1 cellular context compared by ENCODE assay signal in the genomic region with DNA sequence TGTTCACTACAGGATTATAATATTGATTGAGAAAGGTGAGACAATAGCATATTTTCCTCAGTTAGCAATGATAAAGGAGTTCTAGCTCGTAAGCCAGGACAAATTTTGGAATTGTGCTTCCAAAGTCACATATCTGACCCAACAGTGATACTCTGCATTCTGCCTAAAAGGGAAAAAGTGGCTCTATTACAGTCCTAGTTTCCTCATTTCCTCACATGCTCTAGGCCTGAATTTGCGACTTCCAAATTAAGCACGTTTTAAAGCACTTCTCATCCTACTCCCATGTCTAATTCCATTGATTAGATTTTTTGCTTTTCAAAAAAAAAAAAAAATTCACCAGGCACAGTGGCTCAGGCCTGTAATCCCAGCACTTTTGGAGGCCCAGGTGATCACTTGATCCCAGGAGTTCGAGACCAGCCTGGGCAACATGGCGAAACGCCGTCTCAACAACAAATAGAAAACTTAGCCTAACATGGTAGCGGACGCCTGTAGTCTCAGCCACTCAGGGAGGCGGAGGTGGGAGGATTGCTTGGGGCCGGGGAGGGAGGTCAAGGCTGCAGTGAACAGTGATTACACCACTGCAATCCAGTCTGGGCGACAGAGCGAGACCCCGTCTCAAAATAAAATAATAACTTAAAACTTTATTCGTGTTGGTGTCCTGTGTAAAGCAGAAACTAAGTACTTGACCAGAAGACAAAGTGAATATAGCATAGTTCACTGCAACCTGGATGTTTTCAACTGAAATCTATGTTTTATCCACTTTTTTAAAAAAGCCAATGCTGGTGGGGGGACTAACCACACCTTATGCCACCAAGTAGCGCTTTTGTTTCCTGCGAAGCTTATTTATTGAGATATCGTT.
TF ChIP-seq lines count a peak whose summit lies in the region.

No MANE protein-coding gene starts in this region.

TF ChIP-seq in HepG2, 621 proteins besides CTCF, POLR2A, EP300 and RAD21 (continued from another document and continues in another):
- TF ChIP-seq, protein P1, sequence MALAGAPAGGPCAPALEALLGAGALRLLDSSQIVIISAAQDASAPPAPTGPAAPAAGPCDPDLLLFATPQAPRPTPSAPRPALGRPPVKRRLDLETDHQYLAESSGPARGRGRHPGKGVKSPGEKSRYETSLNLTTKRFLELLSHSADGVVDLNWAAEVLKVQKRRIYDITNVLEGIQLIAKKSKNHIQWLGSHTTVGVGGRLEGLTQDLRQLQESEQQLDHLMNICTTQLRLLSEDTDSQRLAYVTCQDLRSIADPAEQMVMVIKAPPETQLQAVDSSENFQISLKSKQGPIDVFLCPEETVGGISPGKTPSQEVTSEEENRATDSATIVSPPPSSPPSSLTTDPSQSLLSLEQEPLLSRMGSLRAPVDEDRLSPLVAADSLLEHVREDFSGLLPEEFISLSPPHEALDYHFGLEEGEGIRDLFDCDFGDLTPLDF (CRISPR knock-in tag; IDR thresholded peaks at IDR 0.05), result no peak
- TF ChIP-seq FOXC1 (CRISPR knock-in tag; IDR thresholded peaks at IDR 0.05; ENCODE audit: borderline replicate concordance) (no peak), MED1 (CRISPR knock-in tag; IDR thresholded peaks at IDR 0.05) (0 out of 2 replicates have a peak, but pooled peaks have one; percentile 5), HOXD1 (CRISPR knock-in tag; IDR thresholded peaks at IDR 0.05) (no peak), RARA (CRISPR knock-in tag; IDR thresholded peaks at IDR 0.05) (peak; percentile 64), GATAD2A (CRISPR knock-in tag; IDR thresholded peaks at IDR 0.05) (0 out of 2 replicates have a peak, but pooled peaks have one; percentile 17), YY1 (IDR thresholded peaks at IDR 0.05; ENCODE audit: insufficient read depth, insufficient replicate concordance, low read depth, low read length) (peak; percentile 65), ZNF530 (CRISPR knock-in tag; IDR thresholded peaks at IDR 0.05; ENCODE audit: low read depth) (no peak), NCOA1 (CRISPR knock-in tag; IDR thresholded peaks at IDR 0.05) (0 out of 2 replicates have a peak, but pooled peaks have one; percentile 2), BORCS8-MEF2B (CRISPR knock-in tag; IDR thresholded peaks at IDR 0.05) (0 out of 2 replicates have a peak, but pooled peaks have one; percentile 25), ZFY (CRISPR knock-in tag; IDR thresholded peaks at IDR 0.05) (peak; percentile 42; the same call in 1 of the 2 replicates), ZNF446 (CRISPR knock-in tag; IDR thresholded peaks at IDR 0.05) (no peak), MBD4 (IDR thresholded peaks at IDR 0.05; ENCODE audit: borderline replicate concordance, low read length) (no peak), ZNF780A (CRISPR knock-in tag; IDR thresholded peaks at IDR 0.05) (no peak), ARNTL (CRISPR knock-in tag; IDR thresholded peaks at IDR 0.05) (no peak), ZMYM4 (CRISPR knock-in tag; IDR thresholded peaks at IDR 0.05) (peak; percentile 36), RBAK (CRISPR knock-in tag; IDR thresholded peaks at IDR 0.05) (no peak), SRF (IDR thresholded peaks at IDR 0.05; ENCODE audit: low read depth, low read length) (peak; percentile 70; the same call in 1 of the 2 replicates), CEBPG (CRISPR knock-in tag; IDR thresholded peaks at IDR 0.05) (peak; percentile 4; the same call in 1 of the 2 replicates), DNMT1 (CRISPR knock-in tag; IDR thresholded peaks at IDR 0.05) (no peak), PRMT3 (CRISPR knock-in tag; IDR thresholded peaks at IDR 0.05; ENCODE audit: borderline replicate concordance, low read depth) (no peak), PHF8 (CRISPR knock-in tag; IDR thresholded peaks at IDR 0.05) (peak; percentile 32; the same call in 1 of the 2 replicates), GABPA (IDR thresholded peaks at IDR 0.05; ENCODE audit: low read depth, low read length) (no peak), GABPA (CRISPR knock-in tag; IDR thresholded peaks at IDR 0.05; ENCODE audit: low read depth) (no peak), REPIN1 (CRISPR knock-in tag; IDR thresholded peaks at IDR 0.05; ENCODE audit: borderline replicate concordance, low read depth) (peak; percentile 42; the same call in 1 of the 2 replicates), POGZ (CRISPR knock-in tag; IDR thresholded peaks at IDR 0.05) (peak; percentile 67), ZBTB1 (CRISPR knock-in tag; IDR thresholded peaks at IDR 0.05; ENCODE audit: borderline replicate concordance) (no peak), NR2F6 (IDR thresholded peaks at IDR 0.05) (peak; percentile 51), NR2F6 (CRISPR knock-in tag; IDR thresholded peaks at IDR 0.05) (peak; percentile 65; the same call in 1 of the 2 replicates), ZNF335 (CRISPR knock-in tag; IDR thresholded peaks at IDR 0.05) (no peak), PHF5A (CRISPR knock-in tag; IDR thresholded peaks at IDR 0.05; ENCODE audit: low read depth, unreplicated experiment) (no peak), FOSL2 (CRISPR knock-in tag; IDR thresholded peaks at IDR 0.05) (no peak), ZNF841 (CRISPR knock-in tag; IDR thresholded peaks at IDR 0.05; ENCODE audit: borderline replicate concordance) (no peak), ATRX (CRISPR knock-in tag; IDR thresholded peaks at IDR 0.05; ENCODE audit: borderline replicate concordance) (no peak), KMT2A (CRISPR knock-in tag; IDR thresholded peaks at IDR 0.05) (no peak), ZFAT (CRISPR knock-in tag; conservative IDR thresholded peaks at IDR 0.05) (no peak), SUZ12 (IDR thresholded peaks at IDR 0.05; ENCODE audit: low read depth, low read length) (no peak), ZMYM2 (CRISPR knock-in tag; IDR thresholded peaks at IDR 0.05) (peak; percentile 81; the same call in 1 of the 2 replicates), FOXK1 (CRISPR knock-in tag; IDR thresholded peaks at IDR 0.05; ENCODE audit: borderline replicate concordance, low read depth) (no peak), KLF6 (CRISPR knock-in tag; IDR thresholded peaks at IDR 0.05) (no peak), PPARG (CRISPR knock-in tag; conservative IDR thresholded peaks at IDR 0.05) (no peak), CHD4 (IDR thresholded peaks at IDR 0.05; ENCODE audit: borderline replicate concordance, low read length) (no peak; the same call in 1 of the 2 replicates), ZNF546 (CRISPR knock-in tag; conservative IDR thresholded peaks at IDR 0.05) (no peak), IRX3 (CRISPR knock-in tag; IDR thresholded peaks at IDR 0.05; ENCODE audit: borderline replicate concordance, low read depth) (no peak), KLF13 (CRISPR knock-in tag; IDR thresholded peaks at IDR 0.05) (no peak), PHB2 (IDR thresholded peaks at IDR 0.05; ENCODE audit: partially characterized antibody) (no peak)
- TF ChIP-seq, protein P2, sequence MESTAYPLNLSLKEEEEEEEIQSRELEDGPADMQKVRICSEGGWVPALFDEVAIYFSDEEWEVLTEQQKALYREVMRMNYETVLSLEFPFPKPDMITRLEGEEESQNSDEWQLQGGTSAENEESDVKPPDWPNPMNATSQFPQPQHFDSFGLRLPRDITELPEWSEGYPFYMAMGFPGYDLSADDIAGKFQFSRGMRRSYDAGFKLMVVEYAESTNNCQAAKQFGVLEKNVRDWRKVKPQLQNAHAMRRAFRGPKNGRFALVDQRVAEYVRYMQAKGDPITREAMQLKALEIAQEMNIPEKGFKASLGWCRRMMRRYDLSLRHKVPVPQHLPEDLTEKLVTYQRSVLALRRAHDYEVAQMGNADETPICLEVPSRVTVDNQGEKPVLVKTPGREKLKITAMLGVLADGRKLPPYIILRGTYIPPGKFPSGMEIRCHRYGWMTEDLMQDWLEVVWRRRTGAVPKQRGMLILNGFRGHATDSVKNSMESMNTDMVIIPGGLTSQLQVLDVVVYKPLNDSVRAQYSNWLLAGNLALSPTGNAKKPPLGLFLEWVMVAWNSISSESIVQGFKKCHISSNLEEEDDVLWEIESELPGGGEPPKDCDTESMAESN (CRISPR knock-in tag; conservative IDR thresholded peaks at IDR 0.05), result 0 out of 2 replicates have a peak, but pooled peaks have one; percentile 43
- TF ChIP-seq, protein P3, sequence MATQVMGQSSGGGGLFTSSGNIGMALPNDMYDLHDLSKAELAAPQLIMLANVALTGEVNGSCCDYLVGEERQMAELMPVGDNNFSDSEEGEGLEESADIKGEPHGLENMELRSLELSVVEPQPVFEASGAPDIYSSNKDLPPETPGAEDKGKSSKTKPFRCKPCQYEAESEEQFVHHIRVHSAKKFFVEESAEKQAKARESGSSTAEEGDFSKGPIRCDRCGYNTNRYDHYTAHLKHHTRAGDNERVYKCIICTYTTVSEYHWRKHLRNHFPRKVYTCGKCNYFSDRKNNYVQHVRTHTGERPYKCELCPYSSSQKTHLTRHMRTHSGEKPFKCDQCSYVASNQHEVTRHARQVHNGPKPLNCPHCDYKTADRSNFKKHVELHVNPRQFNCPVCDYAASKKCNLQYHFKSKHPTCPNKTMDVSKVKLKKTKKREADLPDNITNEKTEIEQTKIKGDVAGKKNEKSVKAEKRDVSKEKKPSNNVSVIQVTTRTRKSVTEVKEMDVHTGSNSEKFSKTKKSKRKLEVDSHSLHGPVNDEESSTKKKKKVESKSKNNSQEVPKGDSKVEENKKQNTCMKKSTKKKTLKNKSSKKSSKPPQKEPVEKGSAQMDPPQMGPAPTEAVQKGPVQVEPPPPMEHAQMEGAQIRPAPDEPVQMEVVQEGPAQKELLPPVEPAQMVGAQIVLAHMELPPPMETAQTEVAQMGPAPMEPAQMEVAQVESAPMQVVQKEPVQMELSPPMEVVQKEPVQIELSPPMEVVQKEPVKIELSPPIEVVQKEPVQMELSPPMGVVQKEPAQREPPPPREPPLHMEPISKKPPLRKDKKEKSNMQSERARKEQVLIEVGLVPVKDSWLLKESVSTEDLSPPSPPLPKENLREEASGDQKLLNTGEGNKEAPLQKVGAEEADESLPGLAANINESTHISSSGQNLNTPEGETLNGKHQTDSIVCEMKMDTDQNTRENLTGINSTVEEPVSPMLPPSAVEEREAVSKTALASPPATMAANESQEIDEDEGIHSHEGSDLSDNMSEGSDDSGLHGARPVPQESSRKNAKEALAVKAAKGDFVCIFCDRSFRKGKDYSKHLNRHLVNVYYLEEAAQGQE (IDR thresholded peaks at IDR 0.05; ENCODE audit: borderline replicate concordance in 1 of 2, low read depth in 1 of 2, low read length in 2 of 2), result 0 out of 4 replicates have a peak, but pooled peaks of 1 of the 2 experiments have one; percentile 11
- TF ChIP-seq, protein P4, sequence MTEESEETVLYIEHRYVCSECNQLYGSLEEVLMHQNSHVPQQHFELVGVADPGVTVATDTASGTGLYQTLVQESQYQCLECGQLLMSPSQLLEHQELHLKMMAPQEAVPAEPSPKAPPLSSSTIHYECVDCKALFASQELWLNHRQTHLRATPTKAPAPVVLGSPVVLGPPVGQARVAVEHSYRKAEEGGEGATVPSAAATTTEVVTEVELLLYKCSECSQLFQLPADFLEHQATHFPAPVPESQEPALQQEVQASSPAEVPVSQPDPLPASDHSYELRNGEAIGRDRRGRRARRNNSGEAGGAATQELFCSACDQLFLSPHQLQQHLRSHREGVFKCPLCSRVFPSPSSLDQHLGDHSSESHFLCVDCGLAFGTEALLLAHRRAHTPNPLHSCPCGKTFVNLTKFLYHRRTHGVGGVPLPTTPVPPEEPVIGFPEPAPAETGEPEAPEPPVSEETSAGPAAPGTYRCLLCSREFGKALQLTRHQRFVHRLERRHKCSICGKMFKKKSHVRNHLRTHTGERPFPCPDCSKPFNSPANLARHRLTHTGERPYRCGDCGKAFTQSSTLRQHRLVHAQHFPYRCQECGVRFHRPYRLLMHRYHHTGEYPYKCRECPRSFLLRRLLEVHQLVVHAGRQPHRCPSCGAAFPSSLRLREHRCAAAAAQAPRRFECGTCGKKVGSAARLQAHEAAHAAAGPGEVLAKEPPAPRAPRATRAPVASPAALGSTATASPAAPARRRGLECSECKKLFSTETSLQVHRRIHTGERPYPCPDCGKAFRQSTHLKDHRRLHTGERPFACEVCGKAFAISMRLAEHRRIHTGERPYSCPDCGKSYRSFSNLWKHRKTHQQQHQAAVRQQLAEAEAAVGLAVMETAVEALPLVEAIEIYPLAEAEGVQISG (CRISPR knock-in tag; IDR thresholded peaks at IDR 0.05), result peak; percentile 21; the same call in 1 of the 2 replicates
- TF ChIP-seq, protein P5, sequence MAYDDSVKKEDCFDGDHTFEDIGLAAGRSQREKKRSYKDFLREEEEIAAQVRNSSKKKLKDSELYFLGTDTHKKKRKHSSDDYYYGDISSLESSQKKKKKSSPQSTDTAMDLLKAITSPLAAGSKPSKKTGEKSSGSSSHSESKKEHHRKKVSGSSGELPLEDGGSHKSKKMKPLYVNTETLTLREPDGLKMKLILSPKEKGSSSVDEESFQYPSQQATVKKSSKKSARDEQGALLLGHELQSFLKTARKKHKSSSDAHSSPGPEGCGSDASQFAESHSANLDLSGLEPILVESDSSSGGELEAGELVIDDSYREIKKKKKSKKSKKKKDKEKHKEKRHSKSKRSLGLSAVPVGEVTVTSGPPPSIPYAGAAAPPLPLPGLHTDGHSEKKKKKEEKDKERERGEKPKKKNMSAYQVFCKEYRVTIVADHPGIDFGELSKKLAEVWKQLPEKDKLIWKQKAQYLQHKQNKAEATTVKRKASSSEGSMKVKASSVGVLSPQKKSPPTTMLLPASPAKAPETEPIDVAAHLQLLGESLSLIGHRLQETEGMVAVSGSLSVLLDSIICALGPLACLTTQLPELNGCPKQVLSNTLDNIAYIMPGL (CRISPR knock-in tag; IDR thresholded peaks at IDR 0.05; ENCODE audit: borderline replicate concordance in 1 of 2, low read depth in 1 of 2), result no peak
- TF ChIP-seq, protein P6, sequence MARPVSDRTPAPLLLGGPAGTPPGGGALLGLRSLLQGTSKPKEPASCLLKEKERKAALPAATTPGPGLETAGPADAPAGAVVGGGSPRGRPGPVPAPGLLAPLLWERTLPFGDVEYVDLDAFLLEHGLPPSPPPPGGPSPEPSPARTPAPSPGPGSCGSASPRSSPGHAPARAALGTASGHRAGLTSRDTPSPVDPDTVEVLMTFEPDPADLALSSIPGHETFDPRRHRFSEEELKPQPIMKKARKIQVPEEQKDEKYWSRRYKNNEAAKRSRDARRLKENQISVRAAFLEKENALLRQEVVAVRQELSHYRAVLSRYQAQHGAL (CRISPR knock-in tag; IDR thresholded peaks at IDR 0.05; ENCODE audit: not compliant biosample characterization), result no peak
- TF ChIP-seq, protein P7, sequence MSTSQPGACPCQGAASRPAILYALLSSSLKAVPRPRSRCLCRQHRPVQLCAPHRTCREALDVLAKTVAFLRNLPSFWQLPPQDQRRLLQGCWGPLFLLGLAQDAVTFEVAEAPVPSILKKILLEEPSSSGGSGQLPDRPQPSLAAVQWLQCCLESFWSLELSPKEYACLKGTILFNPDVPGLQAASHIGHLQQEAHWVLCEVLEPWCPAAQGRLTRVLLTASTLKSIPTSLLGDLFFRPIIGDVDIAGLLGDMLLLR (CRISPR knock-in tag; IDR thresholded peaks at IDR 0.05), result no peak
- TF ChIP-seq, protein P8, sequence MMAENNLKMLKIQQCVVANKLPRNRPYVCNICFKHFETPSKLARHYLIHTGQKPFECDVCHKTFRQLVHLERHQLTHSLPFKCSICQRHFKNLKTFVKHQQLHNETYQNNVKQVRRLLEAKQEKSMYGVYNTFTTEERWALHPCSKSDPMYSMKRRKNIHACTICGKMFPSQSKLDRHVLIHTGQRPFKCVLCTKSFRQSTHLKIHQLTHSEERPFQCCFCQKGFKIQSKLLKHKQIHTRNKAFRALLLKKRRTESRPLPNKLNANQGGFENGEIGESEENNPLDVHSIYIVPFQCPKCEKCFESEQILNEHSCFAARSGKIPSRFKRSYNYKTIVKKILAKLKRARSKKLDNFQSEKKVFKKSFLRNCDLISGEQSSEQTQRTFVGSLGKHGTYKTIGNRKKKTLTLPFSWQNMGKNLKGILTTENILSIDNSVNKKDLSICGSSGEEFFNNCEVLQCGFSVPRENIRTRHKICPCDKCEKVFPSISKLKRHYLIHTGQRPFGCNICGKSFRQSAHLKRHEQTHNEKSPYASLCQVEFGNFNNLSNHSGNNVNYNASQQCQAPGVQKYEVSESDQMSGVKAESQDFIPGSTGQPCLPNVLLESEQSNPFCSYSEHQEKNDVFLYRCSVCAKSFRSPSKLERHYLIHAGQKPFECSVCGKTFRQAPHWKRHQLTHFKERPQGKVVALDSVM (CRISPR knock-in tag; IDR thresholded peaks at IDR 0.05), result peak; percentile 90
